25 cellular contexts compared by ENCODE assay signal in the genomic region with DNA sequence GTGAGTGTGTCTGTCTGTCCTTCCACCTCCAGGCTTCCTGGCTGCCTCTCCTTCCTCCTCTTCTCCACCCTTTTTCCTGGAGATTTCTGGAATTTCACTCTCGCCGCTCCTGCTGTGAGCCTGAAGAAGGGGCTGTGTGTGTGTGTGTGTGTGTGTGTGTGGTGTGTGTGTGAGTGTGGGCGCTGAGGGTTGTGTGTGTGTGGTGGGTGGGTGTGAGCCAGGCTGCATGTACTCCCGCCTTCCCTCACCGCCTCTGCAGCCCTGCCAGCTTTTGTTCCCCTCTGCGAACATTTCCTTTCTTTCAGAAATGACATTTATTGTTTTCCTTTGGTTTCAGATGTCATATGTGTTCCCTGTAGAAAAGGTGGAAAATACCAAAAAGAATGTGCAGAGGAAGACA.
DNase-seq lines count a peak whose midpoint lies in the region; ATAC-seq, FAIRE-seq and TF ChIP-seq lines count a peak whose summit lies in the region.
"Had no signal": no experiment of that assay in that cellular context is flagged by ENCODE, and none has a peak within 500 bp of the region (broad histone marks: within the 10 kb centered on the region; RNA-seq: fewer than 3 reads in every experiment).

No MANE protein-coding gene starts in this region.

- no peaks in the 10 kb centered on the region for H3K79me2 ChIP-seq in hepatocyte

- no peaks in the 10 kb centered on the region for H4K20me1 ChIP-seq in hepatocyte (ENCODE audit: insufficient read depth, poor library complexity, severe bottlenecking)

- H3K36me3 ChIP-seq in hepatocyte (replicated peaks; ENCODE audit: insufficient read depth, low read depth) = no peaks in the 10 kb centered on the region

- intact Hi-C loops in posterior cingulate gyrus (cut with DNase I) = loop anchor here (10.0 kb wide), 1 partner anchor 83 kb away; no protein-coding TSS in a partner anchor

- peak overlapping the region; percentile 92 for H3K27ac ChIP-seq in hepatocyte
- H3K27ac ChIP-seq: body of pancreas, coronary artery, GM23248, skin epidermis had no signal

- ATAC-seq in HG03460 (IDR thresholded peaks at IDR 0.05; ENCODE audit: unreplicated experiment) (no peak), GM19455 (IDR thresholded peaks at IDR 0.05; ENCODE audit: unreplicated experiment) (no peak)
- ATAC-seq: body of pancreas; stimulated activated naive CD8-positive, alpha-beta T cell treated with anti-CD3 and anti-CD28 coated beads, Interleukin-15, Interleukin-2, amounts not matched to agents 100 U/mL and 50 U/mL, for 24 hours had no signal

- H3K9me3 ChIP-seq in hepatocyte (ENCODE audit: low read depth) = no peaks in the 10 kb centered on the region
- H3K9me3 ChIP-seq: body of pancreas had no signal

- FAIRE-seq in HTR-8/SVneo (lab: Jason Lieb, UNC) = peak; percentile 72
- FAIRE-seq: GM19239, TTC549 had no signal

- WGBS in hepatocyte (ENCODE audit: low lambda C conversion rate, missing lambda C conversion rate) = 36% methylated on average over 6 of the region's 6 CpGs

- no peak overlapping the region for H3K4me3 ChIP-seq in hepatocyte
- H3K4me3 ChIP-seq: body of pancreas, coronary artery, GM23248, skin epidermis had no signal

- no peaks in the 10 kb centered on the region for H3K9me2 ChIP-seq in hepatocyte (replicated peaks; ENCODE audit: insufficient read depth)

- TF ChIP-seq CTCF in hepatocyte (IDR thresholded peaks at IDR 0.05; ENCODE audit: poor library complexity) = no peak

- peak overlapping the region; percentile 27 for H3K4me2 ChIP-seq in hepatocyte

- H3K27me3 ChIP-seq in hepatocyte = peaks cover 11% of the 10 kb centered on the region

- DNase-seq in HTR-8/SVneo (ENCODE audit: insufficient read length, low spot score) (no peak), astrocyte of the hippocampus (ENCODE audit: low read depth, low spot score) (peak; percentile 55), hepatocyte (ENCODE audit: low spot score) (peak; percentile 55), posterior cingulate gyrus (peak in 8 of 10 donors; percentile 46 to 93 (median 63))
- no peak for DNase-seq in activated CD4-positive, CD25-positive, alpha-beta regulatory T cell (lab: John Stamatoyannopoulos, UW)
- no peak for DNase-seq in activated CD8-positive, alpha-beta memory T cell treated with anti-CD3 and anti-CD28 coated beads for 24 hours
- DNase-seq: activated CD4-positive, alpha-beta T cell treated with anti-CD3 and anti-CD28 coated beads for 4 hours; body of pancreas; CD4-positive, alpha-beta T cell; DMS153; foreskin fibroblast; GF-D8; GM23248; islet precursor cell; NCI-H1092; NCI-H2029 treated with DMSO at 0.1 percent for 48 hours; NCI-H526; stimulated activated naive CD8-positive, alpha-beta T cell treated with anti-CD3 and anti-CD28 coated beads, Interleukin-15, Interleukin-2, amounts not matched to agents 100 U/mL and 50 U/mL, for 24 hours; trophoblast cell had no signal

- H2AFZ ChIP-seq in hepatocyte = no peak overlapping the region
- H2AFZ ChIP-seq: GM23248 had no signal

- H3K4me1 ChIP-seq in hepatocyte (ENCODE audit: insufficient read depth) = peaks cover 12% of the 10 kb centered on the region
- H3K4me1 ChIP-seq: body of pancreas had no signal

Comparison
In these comparisons a context has a peak if more than half of its experiments do, and no peak if none do; other contexts are left out.
1. DNase-seq: peak in astrocyte of the hippocampus (single experiment), hepatocyte (single experiment) and posterior cingulate gyrus (8 of 10); none in HTR-8/SVneo (single experiment), activated CD4-positive, CD25-positive, alpha-beta regulatory T cell (0 of 4) and activated CD8-positive, alpha-beta memory T cell treated with anti-CD3 and anti-CD28 coated beads for 24 hours (single experiment).